Comparison of ENCODE assay signal across 1 cellular context in the genomic region with DNA sequence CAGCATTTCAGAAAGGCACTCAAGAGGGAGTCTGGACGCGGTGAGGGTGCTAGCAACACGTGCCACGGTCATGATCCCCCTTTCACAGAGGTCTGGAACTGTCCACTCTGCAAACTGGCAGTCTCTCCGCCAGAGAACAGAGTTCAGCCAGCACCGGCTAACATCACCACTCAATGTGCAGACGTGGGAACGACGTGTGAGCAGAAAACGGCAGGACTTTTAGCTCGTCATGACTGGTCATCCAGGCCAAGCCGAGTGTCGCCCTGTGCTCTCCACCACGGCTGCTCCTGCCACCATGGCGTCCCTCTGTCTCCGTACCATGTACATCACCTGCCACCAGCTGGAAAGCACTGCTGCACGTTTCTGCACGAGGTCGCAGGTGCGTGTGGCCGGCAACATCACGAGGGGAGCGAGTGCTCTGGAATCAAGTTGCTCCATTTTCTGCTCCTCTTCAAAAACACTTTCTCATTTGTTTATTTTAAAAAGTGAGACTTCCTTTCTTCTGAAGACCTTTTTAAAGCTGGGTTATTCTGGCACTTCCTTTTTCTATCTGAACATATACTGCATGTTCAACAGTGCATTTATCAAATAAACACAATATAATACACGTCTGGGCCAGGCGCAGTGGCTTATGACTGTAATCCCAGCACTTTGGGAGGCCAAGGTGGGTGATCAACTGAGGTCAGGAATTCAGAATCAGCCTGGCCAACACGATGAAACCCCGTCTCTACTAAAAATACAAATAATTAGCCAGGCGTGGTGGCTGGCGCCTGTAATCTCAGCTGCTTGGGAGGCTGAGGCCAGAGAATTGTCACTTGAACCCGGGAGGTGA.
TF ChIP-seq lines count a peak whose summit lies in the region.

No MANE protein-coding gene starts in this region.

TF ChIP-seq in endothelial cell of umbilical vein, 7 proteins besides CTCF, POLR2A, EP300 and RAD21:
- no peak for TF ChIP-seq MYC (IDR thresholded peaks at IDR 0.05; ENCODE audit: low read depth, low read length)
- no peak for TF ChIP-seq EZH2 (IDR thresholded peaks at IDR 0.05; ENCODE audit: borderline replicate concordance, low read depth, low read length, severe bottlenecking)
- TF ChIP-seq JUN (IDR thresholded peaks at IDR 0.05; ENCODE audit: borderline replicate concordance, insufficient read depth, insufficient read length, low read depth), result no peak
